ENCODE assay signal across 8 cellular contexts in genomic region chr13:52450012-52450792, GRCh38. TPM values are rescaled to one million over a fixed set of nuclear protein-coding genes. Genes with fewer than 3 reads are reported as not detected.
DNase-seq lines count a peak whose midpoint lies in the region; ATAC-seq, FAIRE-seq and TF ChIP-seq lines count a peak whose summit lies in the region.

Gene VPS36 (minus strand): TSS chr13:52450634. CDS start chr13:52450594, 40 bp downstream.

- no peaks in the 10 kb centered on the region for H3K27me3 ChIP-seq in OCI-LY1 (ENCODE audit: insufficient read depth, low read length)
- H3K27me3 ChIP-seq in endothelial cell of umbilical vein (ENCODE audit: control insufficient read depth in 2 of 2, insufficient read depth in 2 of 2, low read length in 2 of 2): no peaks in the 10 kb centered on the region

- POLR2A ChIA-PET in endothelial cell of umbilical vein (lab: Charles Lee): interaction anchor here (1.0 to 4.0 kb wide), 4 partner anchors 22 to 76 kb away, joined by 3 to 16 read pairs (median 6); partner anchors contain the start of gene THSD1

- ATAC-seq in GM21447 (IDR thresholded peaks at IDR 0.05; ENCODE audit: unreplicated experiment): peak; percentile 62

- DNase-seq in DMS 273 (lab: John Stamatoyannopoulos, UW; ENCODE audit: unreplicated experiment): peak; percentile 97
- DNase-seq in HuH-7 (ENCODE audit: low spot score): peak; percentile 75
- peak; percentile 99 for DNase-seq in activated CD8-positive, alpha-beta memory T cell treated with anti-CD3 and anti-CD28 coated beads, Interleukin-2, amount 50 U/mL, for 48 hours
- peak; percentile 93 for DNase-seq in endothelial cell of umbilical vein (ENCODE audit: low read depth, low spot score)
- DNase-seq in middle frontal gyrus (ENCODE audit: extremely low spot score, low spot score): peak; percentile 92
- DNase-seq in stimulated activated CD8-positive, alpha-beta memory T cell treated with anti-CD3 and anti-CD28 coated beads, Interleukin-2, amount 100 ng/mL, for 48 hours (ENCODE audit: low read depth in 2 of 2): peak; percentile 93 to 95

- intact Hi-C loops in endothelial cell of umbilical vein (cut with micrococcal nuclease): loop anchor here (1.0 to 10.0 kb wide), 9 partner anchors 22 to 645 kb away; partner anchors contain the start of genes DHRS12 and NEK3

- peak within 1 kb of the TSS; percentile 90 for H3K9ac ChIP-seq in OCI-LY1 (ENCODE audit: low read length)
- H3K9ac ChIP-seq in endothelial cell of umbilical vein (replicated peaks; ENCODE audit: extremely low read depth, insufficient read depth, low read length): peak within 1 kb of the TSS; percentile 99

- H3K79me2 ChIP-seq in OCI-LY1 (ENCODE audit: insufficient read depth, low read length) (peaks cover 8% of the 10 kb centered on the region; the same call in 1 of the 2 replicates), endothelial cell of umbilical vein (ENCODE audit: control insufficient read depth, insufficient read depth, low read length) (peaks cover 36% of the 10 kb centered on the region)

- H3K4me2 ChIP-seq in OCI-LY1 (ENCODE audit: low read length): peak within 1 kb of the TSS; percentile 84
- H3K4me2 ChIP-seq in endothelial cell of umbilical vein (ENCODE audit: insufficient read depth, low read length): peak within 1 kb of the TSS; percentile 99

- dilution Hi-C loops in endothelial cell of umbilical vein (cut with MboI; ENCODE audit: extremely low pct_ligation_motif_present, low sequenced_read_pairs): no loop called here

- no peaks in the 10 kb centered on the region for H3K9me3 ChIP-seq in OCI-LY1 (ENCODE audit: low read length)
- H3K9me3 ChIP-seq in endothelial cell of umbilical vein (replicated peaks; ENCODE audit: control insufficient read depth, insufficient read depth, low read length): no peaks in the 10 kb centered on the region

- peak; percentile 85 for FAIRE-seq in endothelial cell of umbilical vein (lab: Jason Lieb, UNC)

- H3K36me3 ChIP-seq in OCI-LY1 (ENCODE audit: insufficient read depth, low read length) (no peaks in the 10 kb centered on the region), endothelial cell of umbilical vein (ENCODE audit: control insufficient read depth in 2 of 2, extremely low read depth in 1 of 2, insufficient read depth in 2 of 2, low read length in 2 of 2) (peaks cover 0 to 5% of the 10 kb centered on the region in 2 experiments)

- H3K27ac ChIP-seq in OCI-LY1 (ENCODE audit: low read depth, low read length, poor library complexity, severe bottlenecking) (peak within 1 kb of the TSS; percentile 39), endothelial cell of umbilical vein (ENCODE audit: insufficient read depth, low read depth, low read length) (peak within 1 kb of the TSS; percentile 94)

- TF ChIP-seq CTCF in OCI-LY1 (IDR thresholded peaks at IDR 0.05; ENCODE audit: low read length) (peak; percentile 99), endothelial cell of umbilical vein (IDR thresholded peaks at IDR 0.05; ENCODE audit: extremely low read depth in 1 of 2, insufficient read depth in 1 of 2, low read depth in 1 of 2, low read length in 2 of 2) (peak; percentile 95 to 100)

- H3K9me2 ChIP-seq in OCI-LY1 (ENCODE audit: low read depth, low read length): no peaks in the 10 kb centered on the region

- CTCF ChIA-PET in endothelial cell of umbilical vein (lab: Charles Lee): interaction anchor here (0.6 to 5.4 kb wide), 61 partner anchors 9 to 701 kb away, joined by 3 to 210 read pairs (median 5); partner anchors contain the start of genes ALG11, SUGT1 and THSD1

- no peak within 1 kb of the TSS for H2AFZ ChIP-seq in OCI-LY1 (ENCODE audit: low read length)
- H2AFZ ChIP-seq in endothelial cell of umbilical vein (ENCODE audit: low read depth, low read length): peak within 1 kb of the TSS; percentile 78

- no TSS peak for BruUV-seq in endothelial cell of umbilical vein (replicated peaks; lab: Mats Ljungman, UMichigan)

- no peaks in the 10 kb centered on the region for H3K9me1 ChIP-seq in endothelial cell of umbilical vein (replicated peaks; ENCODE audit: control insufficient read depth, extremely low read depth, insufficient read depth, low read length)

- H4K20me1 ChIP-seq in OCI-LY1 (ENCODE audit: insufficient read depth, low read length) (no peaks in the 10 kb centered on the region), endothelial cell of umbilical vein (replicated peaks; ENCODE audit: control insufficient read depth, extremely low read depth, insufficient read depth, low read length) (no peaks in the 10 kb centered on the region)

- H3K4me3 ChIP-seq in OCI-LY1 (ENCODE audit: low read depth, low read length, poor library complexity, severe bottlenecking) (peak within 1 kb of the TSS; percentile 93), endothelial cell of umbilical vein (replicated peaks in 1 of 3; ENCODE audit: insufficient read depth in 1 of 3, low read depth in 1 of 3, low read length in 3 of 3) (peak within 1 kb of the TSS; percentile 74 to 99 (median 98))

- no peaks in the 10 kb centered on the region; the same call in 1 of the 2 replicates for H3F3A ChIP-seq in OCI-LY1 (ENCODE audit: insufficient read depth, low read length)

- H3K4me1 ChIP-seq in OCI-LY1 (ENCODE audit: insufficient read depth, low read length, severe bottlenecking): peaks cover 48% of the 10 kb centered on the region
- H3K4me1 ChIP-seq in endothelial cell of umbilical vein (ENCODE audit: control insufficient read depth, extremely low read depth, insufficient read depth, low read length): peaks cover 27% of the 10 kb centered on the region

- TF ChIP-seq POLR2A in endothelial cell of umbilical vein (IDR thresholded peaks at IDR 0.05; ENCODE audit: low read depth, low read length): peak; percentile 61

TF ChIP-seq in endothelial cell of umbilical vein, 7 proteins besides CTCF, POLR2A, EP300 and RAD21:
- TF ChIP-seq GATA2 (IDR thresholded peaks at IDR 0.05; ENCODE audit: insufficient read depth, insufficient read length, low read depth, low read length) (no peak), MYC (IDR thresholded peaks at IDR 0.05; ENCODE audit: low read depth, low read length) (peak; percentile 79), POLR2AphosphoS5 (IDR thresholded peaks at IDR 0.05; ENCODE audit: insufficient read depth, low read depth, low read length) (peak; percentile 81), JUN (IDR thresholded peaks at IDR 0.05; ENCODE audit: borderline replicate concordance, insufficient read depth, insufficient read length, low read depth) (no peak), FOS (IDR thresholded peaks at IDR 0.05; ENCODE audit: borderline replicate concordance, insufficient read depth, low read length) (peak; percentile 3), MAX (IDR thresholded peaks at IDR 0.05; ENCODE audit: insufficient read depth, insufficient read length) (peak; percentile 65), EZH2 (IDR thresholded peaks at IDR 0.05; ENCODE audit: borderline replicate concordance, low read depth, low read length, severe bottlenecking) (no peak)

RNA-seq across cellular contexts. Expression of gene VPS36, which starts in this region (rescaled TPM):
- 30.4 and 32.3 TPM in 2 replicates for total RNA-seq in endothelial cell of umbilical vein
- 13.0 and 14.3 TPM in 2 replicates for polyA plus RNA-seq in endothelial cell of umbilical vein
- 8.3 and 8.5 TPM in 2 replicates for polyA plus RNA-seq in endothelial cell of umbilical vein (2011; cell fraction: cytosol; rRNA removed)
- 39.2 and 59.9 TPM in 2 replicates for polyA plus RNA-seq in endothelial cell of umbilical vein (2011; cell fraction: nucleus; rRNA removed)
- 20.9 and 22.8 TPM in 2 replicates for polyA plus RNA-seq in endothelial cell of umbilical vein (2012)
- 17.7 and 18.5 TPM in 2 replicates for polyA minus RNA-seq in endothelial cell of umbilical vein
- 8.0 TPM for polyA minus RNA-seq in endothelial cell of umbilical vein (2011; cell fraction: cytosol; rRNA and poly(A)+ RNA removed)
- polyA minus RNA-seq in endothelial cell of umbilical vein (2011; cell fraction: nucleus; rRNA and poly(A)+ RNA removed): 31.7 and 37.1 TPM in 2 replicates

Comparison
In these comparisons a context has a peak if more than half of its experiments do, and no peak if none do; other contexts are left out.
1. Peak in every context shown above with its lines: DNase-seq, ATAC-seq, H3K4me3 ChIP-seq and H3K27ac ChIP-seq.